Comparison of ENCODE assay signal across 19 cellular contexts in genomic region chr15:92893200-92893599, GRCh38. TPM values are rescaled to one million over a fixed set of nuclear protein-coding genes. Genes with fewer than 3 reads are reported as not detected.
DNase-seq lines count a peak whose midpoint lies in the region; ATAC-seq, FAIRE-seq and TF ChIP-seq lines count a peak whose summit lies in the region.
"Had no signal": no experiment of that assay in that cellular context is flagged by ENCODE, and none has a peak within 500 bp of the region (broad histone marks: within the 10 kb centered on the region; RNA-seq: fewer than 3 reads in every experiment).

No MANE protein-coding gene starts in this region.

- H3F3A ChIP-seq in PC-9 (ENCODE audit: insufficient read depth, low read depth), result peaks cover 92% of the 10 kb centered on the region

- BruUV-seq in PC-9 (replicated peaks; lab: Mats Ljungman, UMichigan), result no TSS peak

- H4K20me1 ChIP-seq in PC-9 (ENCODE audit: insufficient read depth) (peaks cover 3% of the 10 kb centered on the region; the same call in 1 of the 2 replicates), astrocyte (ENCODE audit: insufficient read depth, low read length) (peaks cover 33% of the 10 kb centered on the region)

- H3K36me3 ChIP-seq in left ventricle myocardium inferior (peaks cover 84% of the 10 kb centered on the region), PC-9 (ENCODE audit: low read depth) (peaks cover 86% of the 10 kb centered on the region), astrocyte (ENCODE audit: insufficient read depth, low read length) (peaks cover 65% of the 10 kb centered on the region)

- no peak overlapping the region for H3K9ac ChIP-seq in astrocyte (ENCODE audit: low read length)

- no peaks in the 10 kb centered on the region for H3K9me2 ChIP-seq in PC-9 (ENCODE audit: insufficient read depth)

- no peak for TF ChIP-seq CTCF in left ventricle myocardium inferior (IDR thresholded peaks at IDR 0.05; ENCODE audit: borderline replicate concordance)
- TF ChIP-seq CTCF in PC-9 (conservative IDR thresholded peaks at IDR 0.05), result no peak
- TF ChIP-seq CTCF in astrocyte (IDR thresholded peaks at IDR 0.05; ENCODE audit: insufficient read depth, low read depth, low read length), result no peak

- H3K27ac Mint-ChIP-seq in astrocyte (ENCODE audit: unreplicated experiment), result peak overlapping the region; percentile 78

- 99% methylated on average over 2 of the region's 2 CpGs for WGBS in right cardiac atrium

- H2AFZ ChIP-seq in PC-9 (no peak overlapping the region), astrocyte (ENCODE audit: low read depth, low read length) (no peak overlapping the region)

- peaks cover 98% of the 10 kb centered on the region for H3K4me1 ChIP-seq in left ventricle myocardium inferior
- peaks cover 4% of the 10 kb centered on the region for H3K4me1 ChIP-seq in right cardiac atrium (ENCODE audit: control insufficient read depth, insufficient read depth, low read length)
- 0 out of 2 replicates have a peak, but pooled peaks cover 2% of the 10 kb centered on the region for H3K4me1 ChIP-seq in PC-9 (replicated peaks; ENCODE audit: insufficient read depth)
- H3K4me1 ChIP-seq in astrocyte (ENCODE audit: insufficient read depth, low read length), result no peaks in the 10 kb centered on the region

- H3K27ac ChIP-seq in left ventricle myocardium inferior (replicated peaks), result peak overlapping the region; percentile 14
- H3K27ac ChIP-seq in right cardiac atrium (ENCODE audit: low read length), result no peak overlapping the region
- 0 out of 2 replicates have a peak overlapping the region, but pooled peaks have one; percentile 20 for H3K27ac ChIP-seq in PC-9
- H3K27ac ChIP-seq in astrocyte (ENCODE audit: low read depth, low read length), result no peak overlapping the region
- H3K27ac ChIP-seq: suprapubic skin had no signal

- ATAC-seq in right cardiac atrium, result no peak
- ATAC-seq in GM19467 (IDR thresholded peaks at IDR 0.05; ENCODE audit: unreplicated experiment), result no peak
- no peak for ATAC-seq in HG03521 (IDR thresholded peaks at IDR 0.05; ENCODE audit: unreplicated experiment)

- intact Hi-C loops in left ventricle myocardium inferior (cut with micrococcal nuclease), result no loop called here
- intact Hi-C loops in right cardiac atrium (cut with DNase I), result no loop called here
- intact Hi-C loops in PC-9 (cut with micrococcal nuclease; ENCODE audit: unreplicated experiment), result no loop called here

- FAIRE-seq in astrocyte (lab: Jason Lieb, UNC), result no peak
- FAIRE-seq: TTC549, urothelium cell line had no signal

- H3K4me3 Mint-ChIP-seq in astrocyte (ENCODE audit: unreplicated experiment), result no peak overlapping the region

- H3K27me3 ChIP-seq in left ventricle myocardium inferior (ENCODE audit: low read depth) (no peaks in the 10 kb centered on the region), right cardiac atrium (ENCODE audit: control insufficient read depth, insufficient read depth) (no peaks in the 10 kb centered on the region), PC-9 (ENCODE audit: insufficient read depth, low read depth) (no peaks in the 10 kb centered on the region; the same call in 1 of the 2 replicates), astrocyte (ENCODE audit: insufficient read depth, low read length) (no peaks in the 10 kb centered on the region)
- H3K27me3 ChIP-seq: suprapubic skin had no signal

- H3K79me2 ChIP-seq in PC-9 (ENCODE audit: low read depth) (peaks cover 100% of the 10 kb centered on the region), astrocyte (ENCODE audit: insufficient read depth, low read length) (peaks cover 99% of the 10 kb centered on the region)

- H3K4me2 ChIP-seq in PC-9 (no peak overlapping the region), astrocyte (ENCODE audit: low read length) (no peak overlapping the region)

- H3K4me3 ChIP-seq in left ventricle myocardium inferior (no peak overlapping the region), right cardiac atrium (ENCODE audit: low read length) (no peak overlapping the region), PC-9 (no peak overlapping the region), astrocyte (ENCODE audit: insufficient read depth, low read depth, low read length) (no peak overlapping the region)
- H3K4me3 ChIP-seq: suprapubic skin had no signal

- H3K9me3 ChIP-seq in left ventricle myocardium inferior (replicated peaks), result no peaks in the 10 kb centered on the region
- no peaks in the 10 kb centered on the region for H3K9me3 ChIP-seq in right cardiac atrium (ENCODE audit: control insufficient read depth, low read length)
- H3K9me3 ChIP-seq in PC-9 (ENCODE audit: insufficient read depth, low read depth), result no peaks in the 10 kb centered on the region
- H3K9me3 ChIP-seq in astrocyte (ENCODE audit: insufficient read depth, low read depth, low read length), result no peaks in the 10 kb centered on the region
- H3K9me3 ChIP-seq: suprapubic skin had no signal

- CTCF ChIA-PET in PC-9 (lab: Charles Lee), result no interaction called here

- peaks cover 31% of the 10 kb centered on the region for H3K4me1 Mint-ChIP-seq in astrocyte (ENCODE audit: low read depth, unreplicated experiment)

- H3K36me3 Mint-ChIP-seq in astrocyte (ENCODE audit: low read depth, unreplicated experiment), result peaks cover 20% of the 10 kb centered on the region

- no peak for DNase-seq in left ventricle myocardium inferior
- no peak for DNase-seq in right cardiac atrium
- DNase-seq in PC-9, result no peak
- no peak for DNase-seq in astrocyte (ENCODE audit: low read depth)
- no peak for DNase-seq in NOMO-1 treated with dmso at 0.1 percent for 144 hours (lab: John Stamatoyannopoulos, UW; ENCODE audit: unreplicated experiment)
- DNase-seq: activated CD8-positive, alpha-beta memory T cell treated with anti-CD3 and anti-CD28 coated beads, Interleukin-2, amount 50 U/mL, for 48 hours; erythroblast; foreskin fibroblast; GF-D8; MV-4-11; NCI-H2171 treated with DMSO at 0.1 percent for 48 hours; NCI-H69; Right ventricle myocardium superior had no signal

- no peaks in the 10 kb centered on the region for H3K27me3 Mint-ChIP-seq in astrocyte (ENCODE audit: low read depth, unreplicated experiment)
- H3K27me3 Mint-ChIP-seq: progenitor cell of endocrine pancreas had no signal

- POLR2A ChIA-PET in PC-9 (lab: Charles Lee; ENCODE audit: unreplicated experiment), result interaction anchor here (0.6 to 0.9 kb wide), 2 partner anchors 12 to 61 kb away, joined by 3 to 5 read pairs; no protein-coding TSS in a partner anchor

- H3K9me3 Mint-ChIP-seq in astrocyte (ENCODE audit: unreplicated experiment), result no peaks in the 10 kb centered on the region

RNA-seq across cellular contexts. Expression of gene CHD2, which starts 6.9 kb away (rescaled TPM):
- total RNA-seq in left ventricle myocardium inferior (41.3 TPM), right cardiac atrium (10 to 100 TPM; 62.7 to 83.6 (median 65.1) TPM), PC-9 (2021) (105 and 120 TPM in 2 replicates), astrocyte (90.0 and 105 TPM in 2 replicates)
- polyA plus RNA-seq in right cardiac atrium, result 28.4 TPM

Comparison
In these comparisons a context has a peak if more than half of its experiments do, and no peak if none do; other contexts are left out.
1. H3K27ac ChIP-seq: peak in left ventricle myocardium inferior (single experiment) and PC-9 (single experiment); none in right cardiac atrium (single experiment) and astrocyte (single experiment).